Comparison of ENCODE assay signal across 10 cellular contexts in the genomic region with DNA sequence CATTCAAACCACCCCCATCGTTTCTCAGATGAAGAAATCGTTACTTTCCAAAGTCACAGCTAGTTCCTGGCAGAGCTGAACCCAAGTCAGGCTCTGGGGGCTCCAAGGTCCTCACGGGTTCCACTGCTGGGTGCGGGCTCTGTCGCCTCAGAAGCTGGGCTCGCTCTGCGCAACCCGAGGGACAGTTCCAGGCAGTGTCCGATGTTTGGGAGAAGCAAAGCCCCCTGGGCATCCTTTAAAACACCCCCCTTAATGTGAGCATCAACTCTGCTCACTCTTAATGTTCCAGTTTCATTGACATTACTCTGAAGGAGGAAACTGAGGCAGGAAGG. TPM values are rescaled to one million over a fixed set of nuclear protein-coding genes. Genes with fewer than 3 reads are reported as not detected.
A peak's percentile ranks its signal among the peaks of the same experiment; 100 is the strongest.
DNase-seq lines count a peak whose midpoint lies in the region; ATAC-seq and TF ChIP-seq lines count a peak whose summit lies in the region.
"Had no signal": no experiment of that assay in that cellular context is flagged by ENCODE, and none has a peak within 500 bp of the region (broad histone marks: within the 10 kb centered on the region; RNA-seq: fewer than 3 reads in every experiment).

No MANE protein-coding gene starts in this region.

- DNase-seq in T-helper 1 cell (no peak), chondrocyte (ENCODE audit: low spot score) (no peak), lower leg skin (ENCODE audit: low spot score in 2 of 2) (no peak), 8988T (no peak), UCSD-AML1 (lab: John Stamatoyannopoulos, UW; ENCODE audit: unreplicated experiment) (no peak)
- no peak for DNase-seq in stimulated activated naive CD8-positive, alpha-beta T cell treated with anti-CD3 and anti-CD28 coated beads, Interleukin-15, amount 100 ng/mL, for 72 hours
- DNase-seq: effector memory CD4-positive, alpha-beta T cell; NCI-H510A treated with DMSO at 0.1 percent for 48 hours had no signal

- peaks cover 5% of the 10 kb centered on the region for H3K27me3 Mint-ChIP-seq in T-helper 1 cell treated with Interleukin-12 subunit alpha and Interleukin-12 subunit beta and Interleukin-4 antibody, amounts not matched to agents 30 μg/mL and 1 μg/mL, for 36 hours (ENCODE audit: low read depth)
- peaks cover 2% of the 10 kb centered on the region for H3K27me3 Mint-ChIP-seq in chondrocyte (ENCODE audit: low read depth)
- peaks cover 24% of the 10 kb centered on the region for H3K27me3 Mint-ChIP-seq in stimulated activated naive CD8-positive, alpha-beta T cell treated with anti-CD3 and anti-CD28 coated beads, Interleukin-15, amount 100 ng/mL, for 72 hours

- H3K9me3 Mint-ChIP-seq in T-helper 1 cell treated with Interleukin-12 subunit alpha and Interleukin-12 subunit beta and Interleukin-4 antibody, amounts not matched to agents 30 μg/mL and 1 μg/mL, for 36 hours: no peaks in the 10 kb centered on the region
- H3K9me3 Mint-ChIP-seq in chondrocyte (ENCODE audit: low read depth): no peaks in the 10 kb centered on the region
- H3K9me3 Mint-ChIP-seq in stimulated activated naive CD8-positive, alpha-beta T cell treated with anti-CD3 and anti-CD28 coated beads, Interleukin-15, amount 100 ng/mL, for 72 hours: no peaks in the 10 kb centered on the region

- TF ChIP-seq POLR2A in lower leg skin (IDR thresholded peaks at IDR 0.05): no peak

- H3K4me1 Mint-ChIP-seq in T-helper 1 cell treated with Interleukin-12 subunit alpha and Interleukin-12 subunit beta and Interleukin-4 antibody, amounts not matched to agents 30 μg/mL and 1 μg/mL, for 36 hours (ENCODE audit: low read depth): peaks cover 7% of the 10 kb centered on the region
- H3K4me1 Mint-ChIP-seq in chondrocyte (ENCODE audit: low read depth): peaks cover 8% of the 10 kb centered on the region
- peaks cover 13% of the 10 kb centered on the region for H3K4me1 Mint-ChIP-seq in stimulated activated naive CD8-positive, alpha-beta T cell treated with anti-CD3 and anti-CD28 coated beads, Interleukin-15, amount 100 ng/mL, for 72 hours

- intact Hi-C loops in lower leg skin (cut with DNase I; ENCODE audit: low total_unique reads): no loop called here

- H3K4me3 Mint-ChIP-seq in T-helper 1 cell treated with Interleukin-12 subunit alpha and Interleukin-12 subunit beta and Interleukin-4 antibody, amounts not matched to agents 30 μg/mL and 1 μg/mL, for 36 hours: peak overlapping the region; percentile 55
- peak overlapping the region; percentile 71 for H3K4me3 Mint-ChIP-seq in chondrocyte (ENCODE audit: unreplicated experiment)
- peak overlapping the region; percentile 78 to 79 for H3K4me3 Mint-ChIP-seq in stimulated activated naive CD8-positive, alpha-beta T cell treated with anti-CD3 and anti-CD28 coated beads, Interleukin-15, amount 100 ng/mL, for 72 hours

- no peak overlapping the region for H3K27ac Mint-ChIP-seq in T-helper 1 cell treated with Interleukin-12 subunit alpha and Interleukin-12 subunit beta and Interleukin-4 antibody, amounts not matched to agents 30 μg/mL and 1 μg/mL, for 36 hours
- H3K27ac Mint-ChIP-seq in chondrocyte (ENCODE audit: unreplicated experiment): no peak overlapping the region
- peak overlapping the region in 1 of 2 donors; percentile 19 for H3K27ac Mint-ChIP-seq in stimulated activated naive CD8-positive, alpha-beta T cell treated with anti-CD3 and anti-CD28 coated beads, Interleukin-15, amount 100 ng/mL, for 72 hours

- peaks cover 13% of the 10 kb centered on the region for H3K36me3 Mint-ChIP-seq in T-helper 1 cell treated with Interleukin-12 subunit alpha and Interleukin-12 subunit beta and Interleukin-4 antibody, amounts not matched to agents 30 μg/mL and 1 μg/mL, for 36 hours (ENCODE audit: low read depth)
- no peaks in the 10 kb centered on the region for H3K36me3 Mint-ChIP-seq in chondrocyte (ENCODE audit: low read depth)

- TF ChIP-seq CTCF in chondrocyte (IDR thresholded peaks at IDR 0.05) (no peak), lower leg skin (IDR thresholded peaks at IDR 0.05) (no peak)

- peak; percentile 3 for ATAC-seq in stimulated activated naive CD8-positive, alpha-beta T cell treated with anti-CD3 and anti-CD28 coated beads, Interleukin-15, amount 100 ng/mL, for 72 hours
- no peak for ATAC-seq in HG03135 (IDR thresholded peaks at IDR 0.05; ENCODE audit: unreplicated experiment)

- 66 to 70% methylated on average over 9 of the region's 9 CpGs for WGBS in lower leg skin, 2 donors

- peak overlapping the region; percentile 49 for H3K4me3 ChIP-seq in lower leg skin (ENCODE audit: low read depth, poor library complexity, severe bottlenecking)

RNA-seq across cellular contexts. Expression of a gene that starts 0.8 kb away (rescaled TPM):
- total RNA-seq in chondrocyte: 1.7 to 3.4 TPM (median 2.0 TPM) in 3 replicates
- total RNA-seq in lower leg skin: 10 to 100 TPM; 18.3 to 67.5 (median 18.8) TPM
